Comparison of ENCODE assay signal across 8 cellular contexts in the genomic region with DNA sequence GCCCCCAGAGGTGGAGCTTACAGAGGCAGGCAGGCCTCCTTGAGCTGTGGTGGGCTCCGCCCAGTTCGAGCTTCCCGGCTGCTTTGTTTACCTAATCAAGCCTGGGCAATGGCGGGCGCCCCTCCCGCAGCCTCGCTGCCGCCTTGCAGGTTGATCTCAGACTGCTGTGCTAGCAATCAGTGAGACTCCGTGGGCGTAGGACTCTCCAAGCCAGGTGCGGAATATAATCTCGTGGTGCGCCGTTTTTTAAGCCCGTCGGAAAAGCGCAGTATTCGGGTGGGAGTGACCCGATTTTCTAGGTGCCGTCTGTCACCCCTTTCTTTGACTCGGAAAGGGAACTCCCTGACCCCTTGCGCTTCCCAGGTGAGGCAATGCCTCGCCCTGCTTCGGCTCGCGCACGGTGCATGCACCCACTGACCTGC. TPM values are rescaled to one million over a fixed set of nuclear protein-coding genes. Genes with fewer than 3 reads are reported as not detected.
DNase-seq lines count a peak whose midpoint lies in the region; ATAC-seq, FAIRE-seq and TF ChIP-seq lines count a peak whose summit lies in the region.
"Not testable (repeated sequence)": the region's sequence is repeated elsewhere in the genome, so short reads cannot be mapped to it uniquely, and the experiment has no call there.

No MANE protein-coding gene starts in this region.

- dilution Hi-C loops in keratinocyte (cut with MboI; ENCODE audit: extremely low pct_ligation_motif_present, low sequenced_read_pairs), result not testable (repeated sequence)

- not testable (repeated sequence) for H3K36me3 ChIP-seq in CD4-positive, CD25-positive, alpha-beta regulatory T cell (ENCODE audit: control insufficient read depth, insufficient read depth, low read length); keratinocyte (ENCODE audit: control insufficient read depth in 2 of 2, extremely low read depth in 1 of 2, insufficient read depth in 2 of 2, low read length in 2 of 2); neutrophil

- not testable (repeated sequence) for H3K79me2 ChIP-seq in keratinocyte (ENCODE audit: control insufficient read depth, insufficient read depth, low read length)

- not testable (repeated sequence) for FAIRE-seq in keratinocyte (lab: Jason Lieb, UNC)

- H3K9me3 Mint-ChIP-seq in CD4-positive, CD25-positive, alpha-beta regulatory T cell; activated naive CD8-positive, alpha-beta T cell treated with anti-CD3 and anti-CD28 coated beads, Interleukin-2, amount 10 ng/mL, durations not matched to agents 7 days and 5 days; endothelial cell (ENCODE audit: unreplicated experiment): not testable (repeated sequence)

- peak overlapping the region; percentile 66 for H3K4me2 ChIP-seq in keratinocyte (ENCODE audit: control insufficient read depth, extremely low read depth, insufficient read depth, low read depth, low read length)

- H3K27ac ChIP-seq in CD4-positive, CD25-positive, alpha-beta regulatory T cell (ENCODE audit: insufficient read depth, low read length, poor library complexity, severe bottlenecking); keratinocyte (ENCODE audit: control insufficient read depth, insufficient read depth, low read length): not testable (repeated sequence)
- peak overlapping the region; percentile 61 for H3K27ac ChIP-seq in neutrophil

- not testable (repeated sequence) for H3K27me3 ChIP-seq in CD4-positive, CD25-positive, alpha-beta regulatory T cell (ENCODE audit: control insufficient read depth, insufficient read depth, low read length); keratinocyte (ENCODE audit: control insufficient read depth, extremely low read depth, insufficient read depth, low read length); neutrophil

- POLR2A ChIA-PET in activated naive CD8-positive, alpha-beta T cell treated with anti-CD3 and anti-CD28 coated beads, Interleukin-2, amount 10 ng/mL, durations not matched to agents 7 days and 5 days (lab: Charles Lee), result interaction anchor here (2.2 to 2.3 kb wide), 2 partner anchors 26 to 36 kb away, joined by 8 to 13 read pairs; a partner anchor contains a TSS

- peak overlapping the region; percentile 47 to 91 (median 69) for H3K27ac Mint-ChIP-seq in CD4-positive, CD25-positive, alpha-beta regulatory T cell
- H3K27ac Mint-ChIP-seq in activated naive CD8-positive, alpha-beta T cell treated with anti-CD3 and anti-CD28 coated beads, Interleukin-2, amount 10 ng/mL, durations not matched to agents 7 days and 5 days, result peak overlapping the region; percentile 81
- peak overlapping the region; percentile 94 for H3K27ac Mint-ChIP-seq in endothelial cell (ENCODE audit: unreplicated experiment)

- peak overlapping the region; percentile 88 for H2AFZ ChIP-seq in keratinocyte (ENCODE audit: control insufficient read depth, low read length)

- peak overlapping the region; percentile 79 for H3K4me3 ChIP-seq in CD4-positive, CD25-positive, alpha-beta regulatory T cell (ENCODE audit: low read depth, low read length)
- H3K4me3 ChIP-seq in keratinocyte (ENCODE audit: control insufficient read depth in 2 of 3, extremely low read depth in 1 of 3, insufficient read depth in 2 of 3, low read depth in 1 of 3, low read length in 3 of 3) (peak overlapping the region; percentile 40 to 72 (median 68)), neutrophil (ENCODE audit: low read depth in 1 of 2, low read length in 1 of 2) (peak overlapping the region; percentile 47 to 67)

- H3K4me1 ChIP-seq in CD4-positive, CD25-positive, alpha-beta regulatory T cell (ENCODE audit: control insufficient read depth, insufficient read depth, low read length, poor library complexity, severe bottlenecking), result peaks cover 13% of the 10 kb centered on the region
- H3K4me1 ChIP-seq in keratinocyte (ENCODE audit: control insufficient read depth, extremely low read depth, insufficient read depth, low read length), result not testable (repeated sequence)
- H3K4me1 ChIP-seq in neutrophil (ENCODE audit: control insufficient read depth in 1 of 2, insufficient read depth in 1 of 2, low read depth in 1 of 2, low read length in 1 of 2), result peaks cover 23 to 30% of the 10 kb centered on the region in 2 experiments

- H3K27me3 Mint-ChIP-seq in CD4-positive, CD25-positive, alpha-beta regulatory T cell; activated naive CD8-positive, alpha-beta T cell treated with anti-CD3 and anti-CD28 coated beads, Interleukin-2, amount 10 ng/mL, durations not matched to agents 7 days and 5 days; endothelial cell (ENCODE audit: unreplicated experiment): not testable (repeated sequence)

- not testable (repeated sequence) for ATAC-seq in CD4-positive, CD25-positive, alpha-beta regulatory T cell (ENCODE audit: low read depth in 2 of 2); activated naive CD8-positive, alpha-beta T cell treated with anti-CD3 and anti-CD28 coated beads, Interleukin-2, amount 10 ng/mL, durations not matched to agents 7 days and 5 days (ENCODE audit: low read depth)

- peak overlapping the region in 1 of 4 donors; percentile 90 for H3K4me3 Mint-ChIP-seq in CD4-positive, CD25-positive, alpha-beta regulatory T cell
- not testable (repeated sequence) for H3K4me3 Mint-ChIP-seq in activated naive CD8-positive, alpha-beta T cell treated with anti-CD3 and anti-CD28 coated beads, Interleukin-2, amount 10 ng/mL, durations not matched to agents 7 days and 5 days; endothelial cell (ENCODE audit: unreplicated experiment)

- peak in 2 of 3 donors; percentile 30 to 46 for DNase-seq in CD4-positive, CD25-positive, alpha-beta regulatory T cell
- DNase-seq in NCI-H1417 (lab: John Stamatoyannopoulos, UW), result peak in 2 of 3 experiments; percentile 28 to 51
- peak; percentile 31 for DNase-seq in activated CD4-positive, alpha-beta T cell treated with anti-CD3 and anti-CD28 coated beads for 48 hours
- peak; percentile 42 for DNase-seq in activated naive CD8-positive, alpha-beta T cell treated with anti-CD3 and anti-CD28 coated beads, Interleukin-2, amount 10 ng/mL, durations not matched to agents 7 days and 5 days
- peak; percentile 35 for DNase-seq in endothelial cell (ENCODE audit: low spot score)
- DNase-seq in keratinocyte (ENCODE audit: low read depth, low spot score), result not testable (repeated sequence)
- peak; percentile 18 to 54 (median 44) for DNase-seq in stimulated activated naive CD4-positive, alpha-beta T cell (lab: John Stamatoyannopoulos, UW)

- H3K4me1 Mint-ChIP-seq in CD4-positive, CD25-positive, alpha-beta regulatory T cell; activated naive CD8-positive, alpha-beta T cell treated with anti-CD3 and anti-CD28 coated beads, Interleukin-2, amount 10 ng/mL, durations not matched to agents 7 days and 5 days; endothelial cell (ENCODE audit: unreplicated experiment): not testable (repeated sequence)

- not testable (repeated sequence) for H3K36me3 Mint-ChIP-seq in CD4-positive, CD25-positive, alpha-beta regulatory T cell; activated naive CD8-positive, alpha-beta T cell treated with anti-CD3 and anti-CD28 coated beads, Interleukin-2, amount 10 ng/mL, durations not matched to agents 7 days and 5 days; endothelial cell (ENCODE audit: low read depth, unreplicated experiment)

- not testable (repeated sequence) for H4K20me1 ChIP-seq in keratinocyte (ENCODE audit: control insufficient read depth, extremely low read depth, insufficient read depth, low read length)

- TF ChIP-seq CTCF in endothelial cell (IDR thresholded peaks at IDR 0.05; ENCODE audit: unreplicated experiment); keratinocyte (optimal IDR thresholded peaks at IDR 0.05 in 1 of 3, IDR thresholded peaks at IDR 0.05 in 1 of 3, conservative IDR thresholded peaks at IDR 0.05 in 1 of 3; ENCODE audit: extremely low read depth in 1 of 3, insufficient read depth in 2 of 3, low read length in 3 of 3); neutrophil (IDR thresholded peaks at IDR 0.05): not testable (repeated sequence)

- H3K9me1 ChIP-seq in keratinocyte (ENCODE audit: control insufficient read depth, extremely low read depth, insufficient read depth, low read length), result not testable (repeated sequence)

- H3K9ac ChIP-seq in keratinocyte (ENCODE audit: control insufficient read depth, extremely low read depth, insufficient read depth, low read length), result peak overlapping the region; percentile 73

- not testable (repeated sequence) for H3K9me3 ChIP-seq in CD4-positive, CD25-positive, alpha-beta regulatory T cell (ENCODE audit: control insufficient read depth in 2 of 2, low read length in 2 of 2); keratinocyte (ENCODE audit: control insufficient read depth, low read depth, low read length); neutrophil

RNA-seq across cellular contexts. Expression of a gene that starts 25.8 kb away (rescaled TPM):
- total RNA-seq in CD4-positive, CD25-positive, alpha-beta regulatory T cell, result 19.6 TPM
- 10 to 100 TPM in 3 of 4 donors, 1 to 10 TPM in 1; 9.0 to 17.2 (median 12.3) TPM for polyA plus RNA-seq in CD4-positive, CD25-positive, alpha-beta regulatory T cell
- 10 to 100 TPM; 21.2 to 28.3 TPM for total RNA-seq in activated naive CD8-positive, alpha-beta T cell treated with anti-CD3 and anti-CD28 coated beads, Interleukin-2, amount 10 ng/mL, durations not matched to agents 7 days and 5 days
- total RNA-seq in endothelial cell (ENCODE audit: unreplicated experiment), result 57.2 TPM
- 28.9 to 33.1 TPM (median 31.6 TPM) in 3 replicates for polyA plus RNA-seq in keratinocyte
- 5.3 TPM for polyA plus RNA-seq in keratinocyte (2011; ENCODE audit: low read depth)
- polyA plus RNA-seq in keratinocyte (2011; cell fraction: cytosol; rRNA removed), result 21.5 and 39.3 TPM in 2 replicates
- 43.4 and 46.0 TPM in 2 replicates for polyA plus RNA-seq in keratinocyte (2011; cell fraction: nucleus; rRNA removed)
- polyA plus RNA-seq in keratinocyte (2012; ENCODE audit: low replicate concordance), result 8.8 and 23.7 TPM in 2 replicates
- polyA minus RNA-seq in keratinocyte, result 51.7 to 114 TPM (median 78.3 TPM) in 3 replicates
- polyA minus RNA-seq in keratinocyte (2011; cell fraction: cytosol; rRNA and poly(A)+ RNA removed), result 39.1 TPM
- polyA minus RNA-seq in keratinocyte (2011; cell fraction: nucleus; rRNA and poly(A)+ RNA removed), result 54.2 and 121 TPM in 2 replicates

RNA-seq across cellular contexts. Expression of a gene that starts 36.0 kb away (rescaled TPM):
- 63.2 TPM for total RNA-seq in CD4-positive, CD25-positive, alpha-beta regulatory T cell
- polyA plus RNA-seq in CD4-positive, CD25-positive, alpha-beta regulatory T cell, result 10 to 100 TPM; 37.6 to 51.8 (median 48.5) TPM
- 100 to 1,000 TPM; 112 TPM for total RNA-seq in activated naive CD8-positive, alpha-beta T cell treated with anti-CD3 and anti-CD28 coated beads, Interleukin-2, amount 10 ng/mL, durations not matched to agents 7 days and 5 days
- total RNA-seq in endothelial cell (ENCODE audit: unreplicated experiment), result 25.2 TPM
- 10.6 to 17.0 TPM (median 15.1 TPM) in 3 replicates for polyA plus RNA-seq in keratinocyte
- polyA plus RNA-seq in keratinocyte (2011; ENCODE audit: low read depth), result 8.2 TPM
- 14.0 and 25.0 TPM in 2 replicates for polyA plus RNA-seq in keratinocyte (2011; cell fraction: cytosol; rRNA removed)
- 10.9 and 11.1 TPM in 2 replicates for polyA plus RNA-seq in keratinocyte (2011; cell fraction: nucleus; rRNA removed)
- polyA plus RNA-seq in keratinocyte (2012; ENCODE audit: low replicate concordance), result 10.8 and 11.3 TPM in 2 replicates
- 9.1 to 19.1 TPM (median 11.9 TPM) in 3 replicates for polyA minus RNA-seq in keratinocyte
- 9.8 TPM for polyA minus RNA-seq in keratinocyte (2011; cell fraction: cytosol; rRNA and poly(A)+ RNA removed)
- polyA minus RNA-seq in keratinocyte (2011; cell fraction: nucleus; rRNA and poly(A)+ RNA removed), result 6.0 and 11.6 TPM in 2 replicates
